7 cellular contexts compared by ENCODE assay signal in genomic region chrX:101430457-101431078, GRCh38. TPM values are rescaled to one million over a fixed set of nuclear protein-coding genes. Genes with fewer than 3 reads are reported as not detected.
DNase-seq lines count a peak whose midpoint lies in the region; ATAC-seq and TF ChIP-seq lines count a peak whose summit lies in the region.

No MANE protein-coding gene starts in this region.

- no peak overlapping the region for H3K4me3 Mint-ChIP-seq in CD4-positive, alpha-beta T cell

- ATAC-seq in GM18909 (IDR thresholded peaks at IDR 0.05; ENCODE audit: poor library complexity, unreplicated experiment) = peak; percentile 96
- ATAC-seq in HG02642 (IDR thresholded peaks at IDR 0.05; ENCODE audit: poor library complexity, unreplicated experiment) = peak; percentile 85
- ATAC-seq in CD4-positive, alpha-beta T cell (ENCODE audit: poor library complexity) = no peak

- H3K9me3 ChIP-seq in CD4-positive, alpha-beta T cell (ENCODE audit: control insufficient read depth, low read length) = no peaks in the 10 kb centered on the region

- POLR2A ChIA-PET in CD4-positive, alpha-beta T cell (lab: Charles Lee) = no interaction called here

- H3K27ac Mint-ChIP-seq in CD4-positive, alpha-beta T cell = no peak overlapping the region

- no peaks in the 10 kb centered on the region for H3K27me3 ChIP-seq in CD4-positive, alpha-beta T cell (ENCODE audit: control insufficient read depth, insufficient read depth, low read length)

- TF ChIP-seq CTCF in CD4-positive, alpha-beta T cell (IDR thresholded peaks at IDR 0.05) = no peak

- H3K27me3 Mint-ChIP-seq in CD4-positive, alpha-beta T cell = no peaks in the 10 kb centered on the region

- H3K36me3 Mint-ChIP-seq in CD4-positive, alpha-beta T cell (ENCODE audit: low read depth) = peaks cover 43% of the 10 kb centered on the region

- no peaks in the 10 kb centered on the region for H3K4me1 Mint-ChIP-seq in CD4-positive, alpha-beta T cell (ENCODE audit: low read depth)

- CTCF ChIA-PET in CD4-positive, alpha-beta T cell (lab: Charles Lee) = interaction anchor here (1.1 kb wide), 1 partner anchor 40 kb away, joined by 3 read pairs; no protein-coding TSS in a partner anchor

- H3K9me3 Mint-ChIP-seq in CD4-positive, alpha-beta T cell = no peaks in the 10 kb centered on the region

- H3K27ac ChIP-seq in caudate nucleus (ENCODE audit: low read depth, low read length) = no peak overlapping the region
- no peak overlapping the region for H3K27ac ChIP-seq in CD4-positive, alpha-beta T cell (ENCODE audit: low read depth, low read length)

- intact Hi-C loops in CD4-positive, alpha-beta T cell (cut with DNase I, micrococcal nuclease) = no loop called here

- DNase-seq in MV-4-11 (lab: John Stamatoyannopoulos, UW) = peak; percentile 31
- peak; percentile 19 for DNase-seq in myocyte (ENCODE audit: low read depth)
- no peak for DNase-seq in caudate nucleus (lab: John Stamatoyannopoulos, UW)
- DNase-seq in CD4-positive, alpha-beta T cell = no peak
- DNase-seq in stimulated activated CD8-positive, alpha-beta memory T cell treated with anti-CD3 and anti-CD28 coated beads, Interleukin-4, amount 100 ng/mL, for 48 hours = no peak

RNA-seq across cellular contexts. Expression of gene HNRNPH2, which starts 22.5 kb away (rescaled TPM):
- total RNA-seq in myocyte = 79.3 and 95.6 TPM in 2 replicates
- 51.3 TPM for polyA plus RNA-seq in myocyte (2012)
- 10 to 100 TPM; 50.9 to 51.4 TPM for total RNA-seq in CD4-positive, alpha-beta T cell

RNA-seq across cellular contexts. Expression of gene GLA, which starts 22.8 kb away (rescaled TPM):
- total RNA-seq in myocyte = 23.7 and 33.7 TPM in 2 replicates
- polyA plus RNA-seq in myocyte (2012) = 25.2 TPM
- total RNA-seq in CD4-positive, alpha-beta T cell = 10 to 100 TPM; 26.6 to 26.8 TPM

RNA-seq across cellular contexts. Expression of gene RPL36A, which starts 39.8 kb away (rescaled TPM):
- 815 and 1,644 TPM in 2 replicates for total RNA-seq in myocyte
- polyA plus RNA-seq in myocyte (2012) = 1,110 TPM
- 100 to 1,000 TPM; 417 to 536 TPM for total RNA-seq in CD4-positive, alpha-beta T cell

RNA-seq across cellular contexts. Expression of gene BTK, which starts 44.6 kb away (rescaled TPM):
- not detected in 2 replicates for total RNA-seq in myocyte
- polyA plus RNA-seq in myocyte (2012) = not detected
- total RNA-seq in CD4-positive, alpha-beta T cell = under 1 TPM; 0.42 to 0.49 TPM

RNA-seq across cellular contexts. Expression of gene ARMCX4, which starts 54.7 kb away (rescaled TPM):
- total RNA-seq in myocyte = 0.78 and 0.86 TPM in 2 replicates
- polyA plus RNA-seq in myocyte (2012) = 4.3 TPM
- 10 to 100 TPM; 17.9 to 20.5 TPM for total RNA-seq in CD4-positive, alpha-beta T cell

Comparison
In these comparisons a context has a peak if more than half of its experiments do, and no peak if none do; other contexts are left out.
1. DNase-seq: peak in MV-4-11 (single experiment) and myocyte (single experiment); none in caudate nucleus (0 of 61), CD4-positive, alpha-beta T cell (0 of 10) and stimulated activated CD8-positive, alpha-beta memory T cell treated with anti-CD3 and anti-CD28 coated beads, Interleukin-4, amount 100 ng/mL, for 48 hours (single experiment).